8 cellular contexts compared by ENCODE assay signal in genomic region chr4:118566003-118566513, GRCh38.
DNase-seq lines count a peak whose midpoint lies in the region; ATAC-seq and TF ChIP-seq lines count a peak whose summit lies in the region.
"Not testable (repeated sequence)": the region's sequence is repeated elsewhere in the genome, so short reads cannot be mapped to it uniquely, and the experiment has no call there.

No MANE protein-coding gene starts in this region.

- H3K9me3 Mint-ChIP-seq in activated CD4-positive, alpha-beta T cell treated with anti-CD3 and anti-CD28 coated beads, Interleukin-2, amount 10 ng/mL, durations not matched to agents 24 days and 14 days; stimulated activated effector memory CD8-positive, alpha-beta T cell treated with anti-CD3 and anti-CD28 coated beads, Interleukin-12 subunit alpha, Interleukin-12 subunit beta, amount 100 ng/mL, for 72 hours: not testable (repeated sequence)

- H3K27ac Mint-ChIP-seq in activated CD4-positive, alpha-beta T cell treated with anti-CD3 and anti-CD28 coated beads, Interleukin-2, amount 10 ng/mL, durations not matched to agents 24 days and 14 days; stimulated activated effector memory CD8-positive, alpha-beta T cell treated with anti-CD3 and anti-CD28 coated beads, Interleukin-12 subunit alpha, Interleukin-12 subunit beta, amount 100 ng/mL, for 72 hours: not testable (repeated sequence)

- DNase-seq in EL, result peak; percentile 74
- DNase-seq in NCI-H2171 (lab: John Stamatoyannopoulos, UW), result peak; percentile 51
- DNase-seq in activated CD4-positive, alpha-beta T cell treated with anti-CD3 and anti-CD28 coated beads, Interleukin-2, amount 10 ng/mL, durations not matched to agents 24 days and 14 days, result peak; percentile 60
- DNase-seq in foreskin fibroblast, result peak; percentile 69 to 92
- DNase-seq in stimulated activated effector memory CD8-positive, alpha-beta T cell treated with anti-CD3 and anti-CD28 coated beads, Interleukin-12 subunit alpha, Interleukin-12 subunit beta, amount 100 ng/mL, for 72 hours (ENCODE audit: low spot score in 2 of 2), result not testable (repeated sequence)

- TF ChIP-seq CTCF in foreskin fibroblast (IDR thresholded peaks at IDR 0.05; ENCODE audit: low read depth, low read length), result not testable (repeated sequence)

- not testable (repeated sequence) for H3K4me1 Mint-ChIP-seq in activated CD4-positive, alpha-beta T cell treated with anti-CD3 and anti-CD28 coated beads, Interleukin-2, amount 10 ng/mL, durations not matched to agents 24 days and 14 days; stimulated activated effector memory CD8-positive, alpha-beta T cell treated with anti-CD3 and anti-CD28 coated beads, Interleukin-12 subunit alpha, Interleukin-12 subunit beta, amount 100 ng/mL, for 72 hours

- peak; percentile 75 for ATAC-seq in GM19395 (IDR thresholded peaks at IDR 0.05; ENCODE audit: unreplicated experiment)
- peak; percentile 84 for ATAC-seq in HG02610 (IDR thresholded peaks at IDR 0.05; ENCODE audit: unreplicated experiment)
- ATAC-seq in HG03521 (IDR thresholded peaks at IDR 0.05; ENCODE audit: unreplicated experiment), result peak; percentile 57
- ATAC-seq in stimulated activated effector memory CD8-positive, alpha-beta T cell treated with anti-CD3 and anti-CD28 coated beads, Interleukin-12 subunit alpha, Interleukin-12 subunit beta, amount 100 ng/mL, for 72 hours, result peak; percentile 81

- H3K36me3 Mint-ChIP-seq in activated CD4-positive, alpha-beta T cell treated with anti-CD3 and anti-CD28 coated beads, Interleukin-2, amount 10 ng/mL, durations not matched to agents 24 days and 14 days (ENCODE audit: low read depth); stimulated activated effector memory CD8-positive, alpha-beta T cell treated with anti-CD3 and anti-CD28 coated beads, Interleukin-12 subunit alpha, Interleukin-12 subunit beta, amount 100 ng/mL, for 72 hours: not testable (repeated sequence)

- not testable (repeated sequence) for H3K4me3 ChIP-seq in foreskin fibroblast (ENCODE audit: low read depth in 1 of 2, low read length in 2 of 2)

- not testable (repeated sequence) for H3K27me3 Mint-ChIP-seq in activated CD4-positive, alpha-beta T cell treated with anti-CD3 and anti-CD28 coated beads, Interleukin-2, amount 10 ng/mL, durations not matched to agents 24 days and 14 days

- intact Hi-C loops in activated CD4-positive, alpha-beta T cell treated with anti-CD3 and anti-CD28 coated beads, Interleukin-2, amount 10 ng/mL, durations not matched to agents 24 days and 14 days (cut with micrococcal nuclease), result not testable (repeated sequence)

- H3K4me3 Mint-ChIP-seq in activated CD4-positive, alpha-beta T cell treated with anti-CD3 and anti-CD28 coated beads, Interleukin-2, amount 10 ng/mL, durations not matched to agents 24 days and 14 days; stimulated activated effector memory CD8-positive, alpha-beta T cell treated with anti-CD3 and anti-CD28 coated beads, Interleukin-12 subunit alpha, Interleukin-12 subunit beta, amount 100 ng/mL, for 72 hours: not testable (repeated sequence)
